8 cellular contexts compared by ENCODE assay signal in genomic region chr1:77977989-77978292, GRCh38. TPM values are rescaled to one million over a fixed set of nuclear protein-coding genes. Genes with fewer than 3 reads are reported as not detected.
DNase-seq lines count a peak whose midpoint lies in the region; ATAC-seq and TF ChIP-seq lines count a peak whose summit lies in the region.

No MANE protein-coding gene starts in this region.

- H3K36me3 ChIP-seq in RWPE2 (ENCODE audit: low read depth) = peaks cover 61% of the 10 kb centered on the region
- peaks cover 0 to 12% (median 8%) of the 10 kb centered on the region in 4 donors for H3K36me3 ChIP-seq in stomach

- DNase-seq in RWPE2 (ENCODE audit: low spot score) (no peak), right cardiac atrium (no peak), stomach (no peak), NCI-H526 treated with DMSO at 0.1 percent for 48 hours (lab: John Stamatoyannopoulos, UW) (no peak), posterior cingulate gyrus (no peak)

- H3K4me3 ChIP-seq in RWPE2 (ENCODE audit: severe bottlenecking) (peak overlapping the region; percentile 68), right cardiac atrium (ENCODE audit: low read length) (peak overlapping the region; percentile 95), stomach (peak overlapping the region; percentile 67 to 82 (median 74))

- H3K27ac ChIP-seq in RWPE2 (ENCODE audit: poor library complexity, severe bottlenecking) = peak overlapping the region; percentile 95
- peak overlapping the region; percentile 100 for H3K27ac ChIP-seq in right cardiac atrium (ENCODE audit: low read length)
- H3K27ac ChIP-seq in stomach = peak overlapping the region; percentile 98 to 99 (median 99)

- intact Hi-C loops in right cardiac atrium (cut with DNase I) = loop anchor here in 3 of 4 donors (2.0 to 10.0 kb wide), 2 partner anchors 135 to 137 kb away; no protein-coding TSS in a partner anchor
- intact Hi-C loops in stomach (cut with DNase I; ENCODE audit: low total_unique reads) = loop anchor here (10.0 kb wide), 1 partner anchor 137 kb away; no protein-coding TSS in a partner anchor
- intact Hi-C loops in posterior cingulate gyrus (cut with DNase I) = loop anchor here (2.0 kb wide), 1 partner anchor 137 kb away; no protein-coding TSS in a partner anchor

- no peak for TF ChIP-seq POLR2A in stomach (IDR thresholded peaks at IDR 0.05)
- no peak for TF ChIP-seq POLR2A in GM18505 (IDR thresholded peaks at IDR 0.05; ENCODE audit: borderline replicate concordance, extremely low read depth, insufficient read depth, insufficient read length)

- TF ChIP-seq CTCF in RWPE2 (IDR thresholded peaks at IDR 0.05; ENCODE audit: poor library complexity, severe bottlenecking) = no peak
- no peak for TF ChIP-seq CTCF in stomach (IDR thresholded peaks at IDR 0.05)

- H3K27me3 ChIP-seq in RWPE2 (ENCODE audit: insufficient read depth, poor library complexity, severe bottlenecking) (no peaks in the 10 kb centered on the region), right cardiac atrium (ENCODE audit: control insufficient read depth, insufficient read depth) (no peaks in the 10 kb centered on the region), stomach (no peaks in the 10 kb centered on the region)

- peak; percentile 0 for ATAC-seq in GM18873 (IDR thresholded peaks at IDR 0.05; ENCODE audit: low FRiP score, unreplicated experiment)
- ATAC-seq in RWPE2 (ENCODE audit: low read depth) = no peak
- no peak for ATAC-seq in right cardiac atrium
- no peak for ATAC-seq in activated CD4-positive, CD25-positive, alpha-beta regulatory T cell treated with anti-CD3 and anti-CD28 coated beads, Interleukin-2, amount 50 U/mL, for 24 hours
- ATAC-seq in GM18505 (IDR thresholded peaks at IDR 0.05; ENCODE audit: unreplicated experiment) = no peak

- WGBS in right cardiac atrium = under 1% methylated on average over 5 of the region's 5 CpGs
- 0 to 1% (median 0%) methylated on average over 5 of the region's 5 CpGs for WGBS in stomach, 5 donors

- TF ChIP-seq EP300 in stomach (IDR thresholded peaks at IDR 0.05) = no peak

- H3K4me1 ChIP-seq in RWPE2 (ENCODE audit: insufficient read depth, poor library complexity, severe bottlenecking) (peaks cover 26% of the 10 kb centered on the region), right cardiac atrium (ENCODE audit: control insufficient read depth, insufficient read depth, low read length) (peaks cover 6% of the 10 kb centered on the region), stomach (peaks cover 29 to 68% (median 48%) of the 10 kb centered on the region in 4 donors)

- H3K9me3 ChIP-seq in RWPE2 (ENCODE audit: severe bottlenecking) (no peaks in the 10 kb centered on the region), right cardiac atrium (ENCODE audit: control insufficient read depth, low read length) (no peaks in the 10 kb centered on the region), stomach (no peaks in the 10 kb centered on the region)

RNA-seq across cellular contexts. Expression of gene FUBP1, which starts 0.9 kb away (rescaled TPM):
- total RNA-seq in right cardiac atrium (10 to 100 TPM; 57.6 to 73.0 (median 58.9) TPM), stomach (100 to 1,000 TPM in 3 of 5 donors, 10 to 100 TPM in 2; 39.4 to 394 (median 110) TPM)
- polyA plus RNA-seq in right cardiac atrium (39.5 TPM), stomach (10 to 100 TPM; 25.6 to 48.0 (median 39.3) TPM)

RNA-seq across cellular contexts. Expression of gene DNAJB4, which starts 26.8 kb away (rescaled TPM):
- total RNA-seq in right cardiac atrium = 100 to 1,000 TPM in 2 of 4 donors, 10 to 100 TPM in 2; 71.2 to 106 (median 98.6) TPM
- polyA plus RNA-seq in right cardiac atrium = 46.9 TPM
- total RNA-seq in stomach = 10 to 100 TPM in 4 of 5 donors, 1 to 10 TPM in 1; 7.2 to 65.7 (median 19.2) TPM
- 10 to 100 TPM in 2 of 3 donors, 1 to 10 TPM in 1; 7.3 to 13.1 (median 12.3) TPM for polyA plus RNA-seq in stomach
